1 cellular context compared by ENCODE assay signal in the genomic region with DNA sequence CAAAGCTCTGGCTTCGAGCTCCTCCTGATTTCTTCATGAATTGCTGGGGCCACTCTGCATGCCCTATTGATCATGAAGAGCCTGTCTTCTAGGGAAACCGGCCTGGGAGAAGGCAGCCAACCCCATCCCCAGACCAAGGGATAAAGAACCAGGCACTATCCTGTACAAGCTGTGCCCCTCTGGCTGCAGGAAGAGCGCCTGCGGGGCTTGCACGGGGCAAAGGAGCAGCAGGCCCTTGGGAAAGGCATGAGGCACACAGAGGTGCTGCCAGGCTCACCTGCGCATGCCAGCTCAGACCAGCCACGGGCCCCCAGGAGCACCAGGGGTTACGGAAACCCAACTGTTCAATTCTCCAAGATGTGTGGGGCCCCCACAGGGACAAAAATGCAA.
TF ChIP-seq lines count a peak whose summit lies in the region.

No MANE protein-coding gene starts in this region.

TF ChIP-seq in GM23338, 12 proteins besides CTCF, POLR2A, EP300 and RAD21 (continued from another document):
- TF ChIP-seq, protein P1, sequence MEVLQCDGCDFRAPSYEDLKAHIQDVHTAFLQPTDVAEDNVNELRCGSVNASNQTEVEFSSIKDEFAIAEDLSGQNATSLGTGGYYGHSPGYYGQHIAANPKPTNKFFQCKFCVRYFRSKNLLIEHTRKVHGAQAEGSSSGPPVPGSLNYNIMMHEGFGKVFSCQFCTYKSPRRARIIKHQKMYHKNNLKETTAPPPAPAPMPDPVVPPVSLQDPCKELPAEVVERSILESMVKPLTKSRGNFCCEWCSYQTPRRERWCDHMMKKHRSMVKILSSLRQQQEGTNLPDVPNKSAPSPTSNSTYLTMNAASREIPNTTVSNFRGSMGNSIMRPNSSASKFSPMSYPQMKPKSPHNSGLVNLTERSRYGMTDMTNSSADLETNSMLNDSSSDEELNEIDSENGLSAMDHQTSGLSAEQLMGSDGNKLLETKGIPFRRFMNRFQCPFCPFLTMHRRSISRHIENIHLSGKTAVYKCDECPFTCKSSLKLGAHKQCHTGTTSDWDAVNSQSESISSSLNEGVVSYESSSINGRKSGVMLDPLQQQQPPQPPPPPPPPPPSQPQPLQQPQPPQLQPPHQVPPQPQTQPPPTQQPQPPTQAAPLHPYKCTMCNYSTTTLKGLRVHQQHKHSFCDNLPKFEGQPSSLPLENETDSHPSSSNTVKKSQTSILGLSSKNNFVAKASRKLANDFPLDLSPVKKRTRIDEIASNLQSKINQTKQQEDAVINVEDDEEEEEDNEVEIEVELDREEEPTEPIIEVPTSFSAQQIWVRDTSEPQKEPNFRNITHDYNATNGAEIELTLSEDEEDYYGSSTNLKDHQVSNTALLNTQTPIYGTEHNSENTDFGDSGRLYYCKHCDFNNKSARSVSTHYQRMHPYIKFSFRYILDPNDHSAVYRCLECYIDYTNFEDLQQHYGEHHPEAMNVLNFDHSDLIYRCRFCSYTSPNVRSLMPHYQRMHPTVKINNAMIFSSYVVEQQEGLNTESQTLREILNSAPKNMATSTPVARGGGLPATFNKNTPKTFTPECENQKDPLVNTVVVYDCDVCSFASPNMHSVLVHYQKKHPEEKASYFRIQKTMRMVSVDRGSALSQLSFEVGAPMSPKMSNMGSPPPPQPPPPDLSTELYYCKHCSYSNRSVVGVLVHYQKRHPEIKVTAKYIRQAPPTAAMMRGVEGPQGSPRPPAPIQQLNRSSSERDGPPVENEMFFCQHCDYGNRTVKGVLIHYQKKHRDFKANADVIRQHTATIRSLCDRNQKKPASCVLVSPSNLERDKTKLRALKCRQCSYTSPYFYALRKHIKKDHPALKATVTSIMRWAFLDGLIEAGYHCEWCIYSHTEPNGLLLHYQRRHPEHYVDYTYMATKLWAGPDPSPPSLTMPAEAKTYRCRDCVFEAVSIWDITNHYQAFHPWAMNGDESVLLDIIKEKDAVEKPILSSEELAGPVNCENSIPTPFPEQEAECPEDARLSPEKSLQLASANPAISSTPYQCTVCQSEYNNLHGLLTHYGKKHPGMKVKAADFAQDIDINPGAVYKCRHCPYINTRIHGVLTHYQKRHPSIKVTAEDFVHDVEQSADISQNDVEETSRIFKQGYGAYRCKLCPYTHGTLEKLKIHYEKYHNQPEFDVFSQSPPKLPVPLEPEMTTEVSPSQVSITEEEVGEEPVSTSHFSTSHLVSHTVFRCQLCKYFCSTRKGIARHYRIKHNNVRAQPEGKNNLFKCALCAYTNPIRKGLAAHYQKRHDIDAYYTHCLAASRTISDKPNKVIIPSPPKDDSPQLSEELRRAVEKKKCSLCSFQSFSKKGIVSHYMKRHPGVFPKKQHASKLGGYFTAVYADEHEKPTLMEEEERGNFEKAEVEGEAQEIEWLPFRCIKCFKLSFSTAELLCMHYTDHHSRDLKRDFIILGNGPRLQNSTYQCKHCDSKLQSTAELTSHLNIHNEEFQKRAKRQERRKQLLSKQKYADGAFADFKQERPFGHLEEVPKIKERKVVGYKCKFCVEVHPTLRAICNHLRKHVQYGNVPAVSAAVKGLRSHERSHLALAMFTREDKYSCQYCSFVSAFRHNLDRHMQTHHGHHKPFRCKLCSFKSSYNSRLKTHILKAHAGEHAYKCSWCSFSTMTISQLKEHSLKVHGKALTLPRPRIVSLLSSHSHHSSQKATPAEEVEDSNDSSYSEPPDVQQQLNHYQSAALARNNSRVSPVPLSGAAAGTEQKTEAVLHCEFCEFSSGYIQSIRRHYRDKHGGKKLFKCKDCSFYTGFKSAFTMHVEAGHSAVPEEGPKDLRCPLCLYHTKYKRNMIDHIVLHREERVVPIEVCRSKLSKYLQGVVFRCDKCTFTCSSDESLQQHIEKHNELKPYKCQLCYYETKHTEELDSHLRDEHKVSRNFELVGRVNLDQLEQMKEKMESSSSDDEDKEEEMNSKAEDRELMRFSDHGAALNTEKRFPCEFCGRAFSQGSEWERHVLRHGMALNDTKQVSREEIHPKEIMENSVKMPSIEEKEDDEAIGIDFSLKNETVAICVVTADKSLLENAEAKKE (CRISPR knock-in tag; IDR thresholded peaks at IDR 0.05): no peak
- no peak for TF ChIP-seq ZNF331 (CRISPR knock-in tag; IDR thresholded peaks at IDR 0.05; ENCODE audit: low read depth)
